In the genomic region with DNA sequence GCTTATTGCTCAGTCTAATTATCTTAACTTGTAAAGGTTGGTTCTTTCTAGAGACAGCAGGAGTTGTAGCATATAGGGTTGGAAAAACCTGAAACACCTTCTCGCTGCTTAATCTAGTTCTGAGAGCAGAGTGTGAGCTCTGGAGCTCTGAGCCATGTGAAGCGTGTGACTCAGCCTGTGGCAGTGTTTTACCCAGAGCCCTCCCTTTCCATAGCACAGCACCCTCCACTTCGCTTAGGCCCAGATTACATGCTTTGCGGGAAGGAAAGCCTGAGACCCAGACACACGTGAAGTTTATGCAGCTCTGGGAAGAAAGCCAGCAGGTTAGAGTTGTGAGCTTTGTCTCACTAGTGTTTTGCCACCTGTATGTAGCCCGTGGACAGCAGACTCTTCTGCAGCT, we compare ENCODE assay signal across 18 cellular contexts.
DNase-seq lines count a peak whose midpoint lies in the region; ATAC-seq and TF ChIP-seq lines count a peak whose summit lies in the region.
"Had no signal": no experiment of that assay in that cellular context is flagged by ENCODE, and none has a peak within 500 bp of the region (broad histone marks: within the 10 kb centered on the region; RNA-seq: fewer than 3 reads in every experiment).

No MANE protein-coding gene starts in this region.

- H3K4me3 ChIP-seq in CD4-positive, CD25-positive, alpha-beta regulatory T cell (ENCODE audit: low read depth, low read length) = no peak overlapping the region
- H3K4me3 ChIP-seq in astrocyte of the spinal cord (ENCODE audit: low read depth, low read length) = no peak overlapping the region
- H3K4me3 ChIP-seq: GM12878 had no signal

- DNase-seq in DMS79 treated with DMSO at 0.1 percent for 48 hours (lab: John Stamatoyannopoulos, UW) (peak; percentile 28), DMS79 (lab: John Stamatoyannopoulos, UW) (no peak), astrocyte of the spinal cord (ENCODE audit: low read depth, low spot score) (peak; percentile 29), natural killer cell (no peak), inferior parietal cortex (ENCODE audit: extremely low spot score) (no peak), NCI-H446 treated with DMSO at 0.1 percent for 48 hours (lab: John Stamatoyannopoulos, UW) (no peak)
- no peak for DNase-seq in CD4-positive, CD25-positive, alpha-beta regulatory T cell
- DNase-seq: activated CD4-positive, alpha-beta T cell treated with anti-CD3 and anti-CD28 coated beads, Interleukin-2, amount 50 U/mL, for 1 hour; activated gamma-delta T cell treated with Interleukin-2 at 50 U/mL for 16 hours; CD4-positive, alpha-beta T cell; central memory CD4-positive, alpha-beta T cell; kidney glomerular epithelial cell; NCI-H146; NCI-H510A treated with DMSO at 0.1 percent for 48 hours had no signal

- H3K9me3 Mint-ChIP-seq in CD4-positive, CD25-positive, alpha-beta regulatory T cell = no peaks in the 10 kb centered on the region
- H3K9me3 Mint-ChIP-seq in natural killer cell = no peaks in the 10 kb centered on the region
- H3K9me3 Mint-ChIP-seq: CD4-positive, alpha-beta T cell had no signal

- H3K4me1 Mint-ChIP-seq in CD4-positive, CD25-positive, alpha-beta regulatory T cell = peaks cover 24 to 39% (median 34%) of the 10 kb centered on the region in 4 donors
- peaks cover 58 to 59% of the 10 kb centered on the region in 2 donors for H3K4me1 Mint-ChIP-seq in natural killer cell

- no peak overlapping the region for H3K4me3 Mint-ChIP-seq in CD4-positive, CD25-positive, alpha-beta regulatory T cell
- no peak overlapping the region for H3K4me3 Mint-ChIP-seq in natural killer cell
- H3K4me3 Mint-ChIP-seq: CD4-positive, alpha-beta T cell had no signal

- ATAC-seq in CD4-positive, CD25-positive, alpha-beta regulatory T cell (ENCODE audit: low read depth in 2 of 2) = no peak
- ATAC-seq in natural killer cell = no peak
- no peak for ATAC-seq in GM21360 (IDR thresholded peaks at IDR 0.05; ENCODE audit: unreplicated experiment)
- ATAC-seq: Panc1 had no signal

- peak overlapping the region in 2 of 3 donors; percentile 44 to 59 for H3K27ac Mint-ChIP-seq in CD4-positive, CD25-positive, alpha-beta regulatory T cell
- H3K27ac Mint-ChIP-seq in natural killer cell = peak overlapping the region; percentile 34 to 83
- H3K27ac Mint-ChIP-seq: CD4-positive, alpha-beta T cell had no signal

- no peaks in the 10 kb centered on the region for H3K9me3 ChIP-seq in CD4-positive, CD25-positive, alpha-beta regulatory T cell (ENCODE audit: control insufficient read depth in 2 of 2, low read length in 2 of 2)

- no peaks in the 10 kb centered on the region for H3K27me3 ChIP-seq in CD4-positive, CD25-positive, alpha-beta regulatory T cell (ENCODE audit: control insufficient read depth, insufficient read depth, low read length)

- intact Hi-C loops in natural killer cell (cut with micrococcal nuclease) = no loop called here

- H3K27ac ChIP-seq in CD4-positive, CD25-positive, alpha-beta regulatory T cell (ENCODE audit: insufficient read depth, low read length, poor library complexity, severe bottlenecking) = no peak overlapping the region
- H3K27ac ChIP-seq: 22Rv1 had no signal

- H3K36me3 Mint-ChIP-seq in CD4-positive, CD25-positive, alpha-beta regulatory T cell = peaks cover 19% of the 10 kb centered on the region
- peaks cover 11% of the 10 kb centered on the region for H3K36me3 Mint-ChIP-seq in natural killer cell

- TF ChIP-seq CTCF in astrocyte of the spinal cord (IDR thresholded peaks at IDR 0.05; ENCODE audit: low read depth, low read length) (no peak), natural killer cell (IDR thresholded peaks at IDR 0.05) (no peak)

- H3K36me3 ChIP-seq in CD4-positive, CD25-positive, alpha-beta regulatory T cell (ENCODE audit: control insufficient read depth, insufficient read depth, low read length) = peaks cover 37% of the 10 kb centered on the region

- peaks cover 21% of the 10 kb centered on the region for H3K4me1 ChIP-seq in CD4-positive, CD25-positive, alpha-beta regulatory T cell (ENCODE audit: control insufficient read depth, insufficient read depth, low read length, poor library complexity, severe bottlenecking)

- no peaks in the 10 kb centered on the region for H3K27me3 Mint-ChIP-seq in CD4-positive, CD25-positive, alpha-beta regulatory T cell
- no peaks in the 10 kb centered on the region for H3K27me3 Mint-ChIP-seq in natural killer cell (ENCODE audit: low read depth in 2 of 2)
- H3K27me3 Mint-ChIP-seq: CD4-positive, alpha-beta T cell had no signal

- in situ Hi-C loops in astrocyte of the spinal cord (cut with HindIII; ENCODE audit: low sequenced_read_pairs) = no loop called here

Comparison
In these comparisons a context has a peak if more than half of its experiments do, and no peak if none do; other contexts are left out.
1. DNase-seq: peak in DMS79 treated with DMSO at 0.1 percent for 48 hours (single experiment) and astrocyte of the spinal cord (single experiment); none in DMS79 (single experiment), CD4-positive, CD25-positive, alpha-beta regulatory T cell (0 of 3), natural killer cell (single experiment), inferior parietal cortex (single experiment) and NCI-H446 treated with DMSO at 0.1 percent for 48 hours (single experiment).